In the genomic region with DNA sequence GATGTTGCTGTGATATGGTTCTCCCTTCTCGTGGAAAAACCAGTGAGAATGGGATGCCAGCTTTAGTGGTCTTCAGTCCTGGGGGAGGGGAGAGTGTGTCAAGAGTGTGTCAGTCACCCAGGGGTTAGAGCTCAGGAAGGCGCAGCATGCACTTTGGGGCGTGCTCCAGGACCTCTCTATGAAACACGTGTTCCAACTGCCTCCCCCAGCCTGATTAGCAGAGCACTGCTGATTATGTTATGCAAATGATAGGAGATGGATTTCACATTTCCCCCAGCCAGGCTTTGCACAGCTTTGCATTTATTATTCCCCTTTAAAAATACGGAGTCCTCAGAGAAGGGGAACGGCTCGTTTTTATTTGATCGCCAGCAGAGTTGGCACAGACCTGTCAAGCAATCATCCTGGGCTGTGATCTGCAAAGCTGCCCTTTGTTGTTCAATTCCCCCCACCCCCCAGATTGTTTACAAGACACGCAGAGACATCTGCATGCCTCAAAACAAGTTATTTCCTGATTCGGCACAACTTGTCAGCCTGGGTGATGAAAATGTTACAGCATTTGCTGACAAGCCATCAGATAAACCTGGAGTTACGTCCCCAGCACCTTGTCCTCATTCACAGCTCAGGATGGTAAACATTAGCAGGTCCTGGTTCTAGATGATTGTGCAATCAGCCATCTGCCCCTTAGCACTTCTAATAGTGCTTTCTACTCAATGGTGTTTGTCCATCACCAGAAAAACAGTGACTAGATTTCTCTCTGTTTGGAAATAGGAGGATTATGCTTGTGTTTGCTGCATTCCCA, we compare ENCODE assay signal across 19 cellular contexts.
DNase-seq lines count a peak whose midpoint lies in the region; ATAC-seq, FAIRE-seq and TF ChIP-seq lines count a peak whose summit lies in the region.
"Had no signal": no experiment of that assay in that cellular context is flagged by ENCODE, and none has a peak within 500 bp of the region (broad histone marks: within the 10 kb centered on the region; RNA-seq: fewer than 3 reads in every experiment).

No MANE protein-coding gene starts in this region.

- H3K9me3 ChIP-seq in neural cell (ENCODE audit: low read length) (no peaks in the 10 kb centered on the region), Karpas-422 (ENCODE audit: low read length) (peaks cover 74% of the 10 kb centered on the region)
- H3K9me3 ChIP-seq: BE2C, gastrocnemius medialis, ovary, stomach had no signal

- H3K27me3 ChIP-seq in neural cell (ENCODE audit: insufficient read depth, low read depth, low read length) (no peaks in the 10 kb centered on the region), Karpas-422 (ENCODE audit: low read length) (no peaks in the 10 kb centered on the region)
- H3K27me3 ChIP-seq: BE2C, gastrocnemius medialis, ovary, stomach had no signal

- peak overlapping the region; percentile 64 for H3K27ac ChIP-seq in neural cell (ENCODE audit: low read length)
- H3K27ac ChIP-seq in Karpas-422 (ENCODE audit: low read length), result no peak overlapping the region
- H3K27ac ChIP-seq: gastrocnemius medialis, ovary, stomach had no signal

- no peaks in the 10 kb centered on the region for H3K36me3 Mint-ChIP-seq in brain

- DNase-seq in HuH-7.5 (ENCODE audit: low spot score) (peak; percentile 34), NCI-H2196 (lab: John Stamatoyannopoulos, UW; ENCODE audit: unreplicated experiment) (peak; percentile 47), SIG-M5 (lab: John Stamatoyannopoulos, UW) (no peak), Karpas-422 (no peak), H54 (ENCODE audit: insufficient read length, low spot score) (no peak), left cardiac atrium (no peak)
- DNase-seq: activated CD8-positive, alpha-beta T cell treated with anti-CD3 and anti-CD28 coated beads for 36 hours; BE2C; DND-41; gastrocnemius medialis; ovary; stomach had no signal

- peak; percentile 64 for TF ChIP-seq EP300 in neural cell (conservative IDR thresholded peaks at IDR 0.05; ENCODE audit: poor library complexity, severe bottlenecking)

- H3K4me1 ChIP-seq in Karpas-422 (ENCODE audit: low read length), result no peaks in the 10 kb centered on the region
- H3K4me1 ChIP-seq: BE2C, gastrocnemius medialis had no signal

- peak overlapping the region in 4 of 5 experiments; percentile 14 to 75 (median 58) for H3K4me3 Mint-ChIP-seq in brain
- H3K4me3 Mint-ChIP-seq: activated CD8-positive, alpha-beta T cell treated with anti-CD3 and anti-CD28 coated beads for 36 hours; activated T-helper 17 cell treated with anti-CD3 and anti-CD28 coated beads, Interleukin-2, amount 50 U/mL, for 72 hours had no signal

- TF ChIP-seq RAD21 in neural cell (conservative IDR thresholded peaks at IDR 0.05), result no peak

- no peaks in the 10 kb centered on the region for H4K20me1 ChIP-seq in neural cell (ENCODE audit: insufficient read depth)
- no peaks in the 10 kb centered on the region for H4K20me1 ChIP-seq in Karpas-422 (ENCODE audit: insufficient read depth, low read depth, low read length)

- no peak for TF ChIP-seq POLR2A in H54 (IDR thresholded peaks at IDR 0.05; ENCODE audit: low read depth, low read length)

- H2AFZ ChIP-seq in neural cell (ENCODE audit: low read depth, low read length) (peak overlapping the region; percentile 3), Karpas-422 (ENCODE audit: low read length) (no peak overlapping the region)

- intact Hi-C loops in left cardiac atrium (cut with DNase I), result no loop called here

- peaks cover 38% of the 10 kb centered on the region for H3K4me1 Mint-ChIP-seq in brain
- H3K4me1 Mint-ChIP-seq: activated T-helper 17 cell treated with anti-CD3 and anti-CD28 coated beads, Interleukin-2, amount 50 U/mL, for 72 hours had no signal

- H3K9ac ChIP-seq in neural cell (ENCODE audit: low read length), result peak overlapping the region; percentile 24
- no peak overlapping the region for H3K9ac ChIP-seq in Karpas-422 (ENCODE audit: low read length)

- peaks cover 0 to 4% (median 0%) of the 10 kb centered on the region in 5 experiments for H3K9me3 Mint-ChIP-seq in brain

- no peak for ATAC-seq in left cardiac atrium
- ATAC-seq: activated CD8-positive, alpha-beta T cell treated with anti-CD3 and anti-CD28 coated beads for 36 hours; activated T-helper 17 cell treated with anti-CD3 and anti-CD28 coated beads, Interleukin-2, amount 50 U/mL, for 72 hours; gastrocnemius medialis; SK-N-SH treated with all-trans-retinoic acid at 6 μM for 48 hours had no signal

- H3F3A ChIP-seq in neural cell (ENCODE audit: insufficient read depth, low read length, poor library complexity, severe bottlenecking), result peaks cover 4% of the 10 kb centered on the region

- H3K9me2 ChIP-seq in neural cell (ENCODE audit: insufficient read depth, low read length) (no peaks in the 10 kb centered on the region), Karpas-422 (replicated peaks; ENCODE audit: insufficient read depth, low read length) (no peaks in the 10 kb centered on the region)

- H3K27ac Mint-ChIP-seq in brain, result peak overlapping the region in 3 of 5 experiments; percentile 39 to 92 (median 61)
- H3K27ac Mint-ChIP-seq: activated CD8-positive, alpha-beta T cell treated with anti-CD3 and anti-CD28 coated beads for 36 hours; activated T-helper 17 cell treated with anti-CD3 and anti-CD28 coated beads, Interleukin-2, amount 50 U/mL, for 72 hours had no signal

- peaks cover 54% of the 10 kb centered on the region for H3K27me3 Mint-ChIP-seq in brain
- H3K27me3 Mint-ChIP-seq: activated CD8-positive, alpha-beta T cell treated with anti-CD3 and anti-CD28 coated beads for 36 hours; activated T-helper 17 cell treated with anti-CD3 and anti-CD28 coated beads, Interleukin-2, amount 50 U/mL, for 72 hours had no signal

- no peaks in the 10 kb centered on the region for H3K79me2 ChIP-seq in neural cell (replicated peaks; ENCODE audit: insufficient read depth, low read length)
- no peaks in the 10 kb centered on the region for H3K79me2 ChIP-seq in Karpas-422 (ENCODE audit: low read length)

- no peaks in the 10 kb centered on the region for H3K36me3 ChIP-seq in neural cell (ENCODE audit: insufficient read depth, low read length)
- no peaks in the 10 kb centered on the region for H3K36me3 ChIP-seq in Karpas-422 (ENCODE audit: insufficient read depth, low read length)
- H3K36me3 ChIP-seq: BE2C, gastrocnemius medialis, ovary, stomach had no signal

- no peak for FAIRE-seq in H54 (lab: Jason Lieb, UNC)
- FAIRE-seq: endothelial cell of umbilical vein, keratinocyte, TTC549 had no signal

- H3K4me2 ChIP-seq in neural cell (ENCODE audit: low read length), result peak overlapping the region; percentile 23
- H3K4me2 ChIP-seq in Karpas-422 (ENCODE audit: low read depth, low read length, poor library complexity, severe bottlenecking), result no peak overlapping the region

- H3K4me3 ChIP-seq in neural cell (ENCODE audit: low read length), result peak overlapping the region; percentile 41
- H3K4me3 ChIP-seq in Karpas-422 (ENCODE audit: low read length), result no peak overlapping the region
- H3K4me3 ChIP-seq: gastrocnemius medialis, ovary, stomach had no signal

- TF ChIP-seq CTCF in brain (conservative IDR thresholded peaks at IDR 0.05) (no peak), neural cell (IDR thresholded peaks at IDR 0.05; ENCODE audit: poor library complexity, severe bottlenecking) (no peak)

TF ChIP-seq in neural cell, 6 proteins besides CTCF, POLR2A, EP300 and RAD21:
- TF ChIP-seq POLR2AphosphoS5 (IDR thresholded peaks at IDR 0.05), result peak; percentile 55
- TF ChIP-seq, protein P1, sequence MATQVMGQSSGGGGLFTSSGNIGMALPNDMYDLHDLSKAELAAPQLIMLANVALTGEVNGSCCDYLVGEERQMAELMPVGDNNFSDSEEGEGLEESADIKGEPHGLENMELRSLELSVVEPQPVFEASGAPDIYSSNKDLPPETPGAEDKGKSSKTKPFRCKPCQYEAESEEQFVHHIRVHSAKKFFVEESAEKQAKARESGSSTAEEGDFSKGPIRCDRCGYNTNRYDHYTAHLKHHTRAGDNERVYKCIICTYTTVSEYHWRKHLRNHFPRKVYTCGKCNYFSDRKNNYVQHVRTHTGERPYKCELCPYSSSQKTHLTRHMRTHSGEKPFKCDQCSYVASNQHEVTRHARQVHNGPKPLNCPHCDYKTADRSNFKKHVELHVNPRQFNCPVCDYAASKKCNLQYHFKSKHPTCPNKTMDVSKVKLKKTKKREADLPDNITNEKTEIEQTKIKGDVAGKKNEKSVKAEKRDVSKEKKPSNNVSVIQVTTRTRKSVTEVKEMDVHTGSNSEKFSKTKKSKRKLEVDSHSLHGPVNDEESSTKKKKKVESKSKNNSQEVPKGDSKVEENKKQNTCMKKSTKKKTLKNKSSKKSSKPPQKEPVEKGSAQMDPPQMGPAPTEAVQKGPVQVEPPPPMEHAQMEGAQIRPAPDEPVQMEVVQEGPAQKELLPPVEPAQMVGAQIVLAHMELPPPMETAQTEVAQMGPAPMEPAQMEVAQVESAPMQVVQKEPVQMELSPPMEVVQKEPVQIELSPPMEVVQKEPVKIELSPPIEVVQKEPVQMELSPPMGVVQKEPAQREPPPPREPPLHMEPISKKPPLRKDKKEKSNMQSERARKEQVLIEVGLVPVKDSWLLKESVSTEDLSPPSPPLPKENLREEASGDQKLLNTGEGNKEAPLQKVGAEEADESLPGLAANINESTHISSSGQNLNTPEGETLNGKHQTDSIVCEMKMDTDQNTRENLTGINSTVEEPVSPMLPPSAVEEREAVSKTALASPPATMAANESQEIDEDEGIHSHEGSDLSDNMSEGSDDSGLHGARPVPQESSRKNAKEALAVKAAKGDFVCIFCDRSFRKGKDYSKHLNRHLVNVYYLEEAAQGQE (IDR thresholded peaks at IDR 0.05; ENCODE audit: borderline replicate concordance), result no peak

Comparison
In these comparisons a context has a peak if more than half of its experiments do, and no peak if none do; other contexts are left out.
1. DNase-seq: peak in HuH-7.5 (single experiment) and NCI-H2196 (single experiment); none in SIG-M5 (single experiment), Karpas-422 (single experiment), H54 (single experiment) and left cardiac atrium (single experiment).